20 cellular contexts compared by ENCODE assay signal in the genomic region with DNA sequence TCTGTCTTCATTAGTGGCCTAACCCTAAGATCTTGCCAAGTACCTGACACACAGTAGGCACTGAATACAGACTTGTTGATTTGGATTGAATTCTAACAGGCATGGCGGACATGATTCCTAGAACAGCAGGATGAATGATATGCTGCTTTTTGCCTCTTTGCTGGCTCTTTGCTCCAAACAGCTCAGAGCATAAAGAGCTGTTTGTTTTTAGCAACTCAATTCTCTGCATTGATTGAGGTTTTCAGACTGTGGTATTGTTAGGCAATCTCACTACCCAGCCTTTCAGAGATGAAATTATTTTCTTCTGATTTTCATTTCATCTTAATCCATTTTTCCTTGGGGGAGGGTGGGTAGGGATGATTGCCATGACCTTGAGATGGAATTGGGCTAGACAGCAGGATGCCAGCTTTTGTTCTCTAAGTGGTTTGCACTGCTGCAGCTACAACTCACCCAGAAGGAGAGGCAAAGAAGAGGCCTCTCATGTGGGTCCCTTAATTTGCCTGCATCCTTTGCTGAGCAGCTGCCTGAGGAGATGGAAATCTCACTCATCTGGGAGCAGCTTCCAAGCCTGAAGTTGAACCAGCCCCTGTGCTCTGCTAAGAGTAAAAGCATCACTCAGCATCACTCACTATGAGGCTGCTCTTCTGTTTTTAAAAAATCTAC. TPM values are rescaled to one million over a fixed set of nuclear protein-coding genes. Genes with fewer than 3 reads are reported as not detected.
A peak's percentile ranks its signal among the peaks of the same experiment; 100 is the strongest.
DNase-seq lines count a peak whose midpoint lies in the region; ATAC-seq, FAIRE-seq and TF ChIP-seq lines count a peak whose summit lies in the region.
"Had no signal": no experiment of that assay in that cellular context is flagged by ENCODE, and none has a peak within 500 bp of the region (broad histone marks: within the 10 kb centered on the region; RNA-seq: fewer than 3 reads in every experiment).

No MANE protein-coding gene starts in this region.

- H3K4me2 ChIP-seq in SK-N-SH (no peak overlapping the region), K562 (ENCODE audit: insufficient read depth, low read length) (no peak overlapping the region)

- 93% methylated on average over 1 of the region's 1 CpG for WGBS in SK-N-SH (ENCODE audit: low lambda C conversion rate)
- WGBS in K562 (ENCODE audit: insufficient coverage, low coverage, missing lambda C conversion rate), result 94% methylated on average over 1 of the region's 1 CpG
- 75% methylated on average over 1 of the region's 1 CpG for WGBS in right cardiac atrium

- TF ChIP-seq POLR2A in K562 (conservative IDR thresholded peaks at IDR 0.05), result no peak

- BruUV-seq in K562 (replicated peaks; lab: Mats Ljungman, UMichigan), result no TSS peak

- TF ChIP-seq RAD21 in SK-N-SH (IDR thresholded peaks at IDR 0.05; ENCODE audit: low read length) (no peak), K562 (CRISPR knock-in tag; conservative IDR thresholded peaks at IDR 0.05 in 1 of 2, IDR thresholded peaks at IDR 0.05 in 1 of 2) (no peak)

- H3K4me1 ChIP-seq in SK-N-SH (ENCODE audit: control insufficient read depth in 1 of 2, insufficient read depth in 2 of 2, low read depth in 1 of 2, low read length in 1 of 2) (peaks cover 0 to 2% of the 10 kb centered on the region in 2 experiments; a peak in 2 of 4 replicates), K562 (replicated peaks in 1 of 2; ENCODE audit: control insufficient read depth in 2 of 2, insufficient read depth in 2 of 2, low read length in 2 of 2) (peaks cover 0 to 13% of the 10 kb centered on the region in 2 experiments; a peak in 3 of 5 replicates), right cardiac atrium (ENCODE audit: control insufficient read depth, insufficient read depth, low read length) (no peaks in the 10 kb centered on the region)
- H3K4me1 ChIP-seq: colonic mucosa, Peyer's patch had no signal

- POLR2A ChIA-PET in SK-N-SH (lab: Yijun Ruan, JAX) (interaction anchor here (0.6 to 1.5 kb wide), 4 partner anchors 9 to 13 kb away, joined by 3 to 7 read pairs (median 5); no protein-coding TSS in a partner anchor), K562 (lab: Yijun Ruan, JAX) (interaction anchor here (0.7 to 4.3 kb wide), 5 partner anchors 10 to 30 kb away, joined by 3 to 20 read pairs (median 4); no protein-coding TSS in a partner anchor)

- H3K79me2 ChIP-seq in SK-N-SH (ENCODE audit: insufficient read depth) (no peaks in the 10 kb centered on the region), K562 (ENCODE audit: control insufficient read depth, insufficient read depth, low read length) (no peaks in the 10 kb centered on the region)

- CTCF ChIA-PET in SK-N-SH (lab: Yijun Ruan, JAX) (interaction anchor here (2.1 kb wide), 1 partner anchor 10 kb away, joined by 11 read pairs; no protein-coding TSS in a partner anchor), K562 (lab: Yijun Ruan, JAX; ENCODE audit: low intra/inter-chr PET ratio) (no interaction called here)

- H3K9me3 ChIP-seq in SK-N-SH, result no peaks in the 10 kb centered on the region
- no peaks in the 10 kb centered on the region for H3K9me3 ChIP-seq in K562 (replicated peaks; ENCODE audit: control insufficient read depth, insufficient read depth, low read depth, low read length)
- no peaks in the 10 kb centered on the region for H3K9me3 ChIP-seq in right cardiac atrium (ENCODE audit: control insufficient read depth, low read length)
- H3K9me3 ChIP-seq: colonic mucosa, Peyer's patch had no signal

- in situ Hi-C loops in K562 (cut with MboI), result no loop called here

- TF ChIP-seq CTCF in SK-N-SH (IDR thresholded peaks at IDR 0.05) (no peak), K562 (IDR thresholded peaks at IDR 0.05 in 2 of 3, conservative IDR thresholded peaks at IDR 0.05 in 1 of 3; ENCODE audit: insufficient read depth in 2 of 3, low read depth in 1 of 3, low read length in 3 of 3) (no peak)

- no peaks in the 10 kb centered on the region for H4K20me1 ChIP-seq in SK-N-SH (ENCODE audit: insufficient read depth)
- no peaks in the 10 kb centered on the region for H4K20me1 ChIP-seq in K562 (replicated peaks; ENCODE audit: control insufficient read depth, insufficient read depth, low read length)

- no peaks in the 10 kb centered on the region for H3F3A ChIP-seq in SK-N-SH (replicated peaks; ENCODE audit: insufficient read depth)

- H3K36me3 ChIP-seq in SK-N-SH (replicated peaks in 1 of 2; ENCODE audit: control insufficient read depth in 1 of 2, insufficient read depth in 2 of 2, low read length in 1 of 2) (peaks cover 0 to 2% of the 10 kb centered on the region in 2 experiments), K562 (ENCODE audit: control insufficient read depth, insufficient read depth, low read length) (peaks cover 30% of the 10 kb centered on the region)
- H3K36me3 ChIP-seq: colonic mucosa had no signal

- H3K9me1 ChIP-seq in K562 (ENCODE audit: control insufficient read depth, insufficient read depth, low read length), result no peaks in the 10 kb centered on the region

- TF ChIP-seq EP300 in SK-N-SH (IDR thresholded peaks at IDR 0.05; ENCODE audit: borderline replicate concordance in 1 of 2, low read depth in 1 of 2, low read length in 1 of 2), result no peak
- TF ChIP-seq EP300 in K562 (IDR thresholded peaks at IDR 0.05; ENCODE audit: low read length), result no peak

- no peak for FAIRE-seq in K562 (lab: Jason Lieb, UNC)
- FAIRE-seq: HepG2, islet of Langerhans, small intestine had no signal

- H3K4me3 ChIP-seq in SK-N-SH (ENCODE audit: low read depth in 2 of 2, low read length in 1 of 2) (no peak overlapping the region), K562 (no peak overlapping the region), right cardiac atrium (ENCODE audit: low read length) (no peak overlapping the region)
- H3K4me3 ChIP-seq: colonic mucosa, Peyer's patch had no signal

- no peak; the same call in 2 of the 3 replicates for ATAC-seq in SK-N-SH treated with all-trans-retinoic acid at 6 μM for 48 hours
- peak; percentile 26; the same call in 2 of the 3 replicates for ATAC-seq in K562
- peak; percentile 43 to 47 for ATAC-seq in right cardiac atrium
- no peak for ATAC-seq in HG02970 (IDR thresholded peaks at IDR 0.05; ENCODE audit: low FRiP score, unreplicated experiment)
- ATAC-seq in GM19463 (IDR thresholded peaks at IDR 0.05; ENCODE audit: unreplicated experiment), result no peak
- ATAC-seq in HG03571 (IDR thresholded peaks at IDR 0.05; ENCODE audit: unreplicated experiment), result no peak
- ATAC-seq: HepG2 had no signal

- H2AFZ ChIP-seq in SK-N-SH (ENCODE audit: low read depth), result no peak overlapping the region
- no peak overlapping the region for H2AFZ ChIP-seq in K562 (ENCODE audit: low read depth, low read length)

- H3K27me3 ChIP-seq in SK-N-SH (ENCODE audit: insufficient read depth), result no peaks in the 10 kb centered on the region
- H3K27me3 ChIP-seq in K562 (ENCODE audit: control insufficient read depth in 2 of 2, insufficient read depth in 2 of 2, low read length in 2 of 2), result no peaks in the 10 kb centered on the region
- H3K27me3 ChIP-seq in right cardiac atrium (ENCODE audit: control insufficient read depth, insufficient read depth), result no peaks in the 10 kb centered on the region
- H3K27me3 ChIP-seq: colonic mucosa, Peyer's patch had no signal

- intact Hi-C loops in K562 (cut with micrococcal nuclease) (no loop called here), right cardiac atrium (cut with DNase I) (no loop called here)

- peak; percentile 17 for DNase-seq in SK-N-SH
- DNase-seq in K562 (ENCODE audit: extremely low read depth in 1 of 4, low spot score in 3 of 4), result no peak
- no peak for DNase-seq in right cardiac atrium
- DNase-seq: activated CD4-positive, CD25-positive, alpha-beta regulatory T cell; amniotic stem cell; colonic mucosa; H9; MM.1S; NCI-H524 treated with DMSO at 0.1 percent for 48 hours; occipital lobe; Peyer's patch; small intestine; stimulated activated naive CD4-positive, alpha-beta T cell treated with Interleukin-2 at 50 U/mL for 16 hours had no signal

- H3K9me2 ChIP-seq in SK-N-SH, result no peaks in the 10 kb centered on the region

- H3K27ac ChIP-seq in SK-N-SH (ENCODE audit: low read depth in 2 of 2, low read length in 1 of 2), result no peak overlapping the region
- no peak overlapping the region for H3K27ac ChIP-seq in K562 (ENCODE audit: extremely low read depth, low read depth, low read length)
- H3K27ac ChIP-seq in right cardiac atrium (ENCODE audit: low read length), result peak overlapping the region; percentile 28
- H3K27ac ChIP-seq in temporal lobe (ENCODE audit: low read depth, low read length), result peak overlapping the region; percentile 94
- H3K27ac ChIP-seq: colonic mucosa, Peyer's patch had no signal

- H3K9ac ChIP-seq in SK-N-SH (no peak overlapping the region), K562 (ENCODE audit: insufficient read depth in 1 of 2, low read depth in 2 of 2, low read length in 2 of 2) (no peak overlapping the region)

RNA-seq across cellular contexts. Expression of gene COA4, which starts 20.5 kb away (rescaled TPM):
- polyA plus RNA-seq in SK-N-SH (2012; rRNA removed), result 171 and 172 TPM in 2 replicates
- 129 and 147 TPM in 2 replicates for polyA plus RNA-seq in SK-N-SH (2012; cell fraction: cytosol; rRNA removed)
- 130 and 214 TPM in 2 replicates for polyA plus RNA-seq in SK-N-SH (2012; cell fraction: nucleus; rRNA removed)
- 72.1 and 91.8 TPM in 2 replicates for total RNA-seq in K562 (2011; cell fraction: chromatin; rRNA removed; ENCODE audit: low replicate concordance)
- total RNA-seq in K562 (2011; cell fraction: nucleolus; rRNA removed), result 90.9 and 111 TPM in 2 replicates
- total RNA-seq in K562 (2011; cell fraction: nucleoplasm; rRNA removed), result 115 and 164 TPM in 2 replicates
- 255 and 270 TPM in 2 replicates for total RNA-seq in K562 (2014; rRNA removed)
- total RNA-seq in K562 (2014; rRNA removed; fragmentation: Illumina TruSeq; extraction: Trizol), result 116 and 124 TPM in 2 replicates
- 145 and 156 TPM in 2 replicates for total RNA-seq in K562 (2015; rRNA removed; fragmentation: Illumina TruSeq; extraction: Trizol)
- 128 and 131 TPM in 2 replicates for total RNA-seq in K562 (2021)
- polyA plus RNA-seq in K562 (2011; rRNA removed), result 119 and 131 TPM in 2 replicates
- 152 and 223 TPM in 2 replicates for polyA plus RNA-seq in K562 (2011; cell fraction: cytosol; rRNA removed)
- polyA plus RNA-seq in K562 (2011; cell fraction: nucleus; rRNA removed), result 87.7 and 109 TPM in 2 replicates
- polyA plus RNA-seq in K562 (2012), result 80.7 and 136 TPM in 2 replicates
- polyA plus RNA-seq in K562 (2014; fragmentation: Illumina TruSeq; extraction: Trizol), result 161 and 208 TPM in 2 replicates
- polyA plus RNA-seq in K562 (2014; fragmentation: Nextera tagmentation; extraction: Ambion mirVana), result 100 to 1,000 TPM; 108 to 152 TPM
- 226 and 257 TPM in 2 replicates for polyA plus RNA-seq in K562 (2014; rRNA removed)
- polyA minus RNA-seq in K562 (2011; rRNA and poly(A)+ RNA removed), result 58.5 and 70.3 TPM in 2 replicates
- 27.0 and 50.5 TPM in 2 replicates for polyA minus RNA-seq in K562 (2011; cell fraction: cytosol; rRNA and poly(A)+ RNA removed)
- polyA minus RNA-seq in K562 (2011; cell fraction: nucleus; rRNA and poly(A)+ RNA removed), result 37.2 and 45.5 TPM in 2 replicates
- total RNA-seq in right cardiac atrium, result 10 to 100 TPM; 63.9 to 71.8 (median 65.3) TPM
- 97.9 TPM for polyA plus RNA-seq in right cardiac atrium
- 21.6 TPM for total RNA-seq in temporal lobe

RNA-seq across cellular contexts. Expression of gene PAAF1, which starts 20.7 kb away (rescaled TPM):
- polyA plus RNA-seq in SK-N-SH (2012; rRNA removed) (23.2 and 26.0 TPM in 2 replicates), K562 (2011; rRNA removed) (23.3 and 27.9 TPM in 2 replicates), K562 (2014; fragmentation: Illumina TruSeq; extraction: Trizol) (38.0 and 38.5 TPM in 2 replicates), K562 (2014; fragmentation: Nextera tagmentation; extraction: Ambion mirVana) (10 to 100 TPM; 69.2 to 78.6 TPM), K562 (2014; rRNA removed) (20.3 and 20.4 TPM in 2 replicates), right cardiac atrium (12.7 TPM)
- 25.2 and 25.5 TPM in 2 replicates for polyA plus RNA-seq in SK-N-SH (2012; cell fraction: cytosol; rRNA removed)
- polyA plus RNA-seq in SK-N-SH (2012; cell fraction: nucleus; rRNA removed), result 20.4 and 29.2 TPM in 2 replicates
- total RNA-seq in K562 (2011; cell fraction: chromatin; rRNA removed; ENCODE audit: low replicate concordance), result 43.5 and 61.5 TPM in 2 replicates
- 24.2 and 25.5 TPM in 2 replicates for total RNA-seq in K562 (2011; cell fraction: nucleolus; rRNA removed)
- 48.0 and 66.3 TPM in 2 replicates for total RNA-seq in K562 (2011; cell fraction: nucleoplasm; rRNA removed)
- total RNA-seq in K562 (2014; rRNA removed) (13.5 and 15.8 TPM in 2 replicates), K562 (2014; rRNA removed; fragmentation: Illumina TruSeq; extraction: Trizol) (17.8 and 20.7 TPM in 2 replicates), K562 (2015; rRNA removed; fragmentation: Illumina TruSeq; extraction: Trizol) (16.3 and 17.3 TPM in 2 replicates), K562 (2021) (23.9 and 29.7 TPM in 2 replicates), right cardiac atrium (10 to 100 TPM; 13.9 to 22.8 (median 18.7) TPM), temporal lobe (15.2 TPM)
- polyA plus RNA-seq in K562 (2011; cell fraction: cytosol; rRNA removed), result 18.3 and 24.7 TPM in 2 replicates
- polyA plus RNA-seq in K562 (2011; cell fraction: nucleus; rRNA removed), result 20.5 and 26.2 TPM in 2 replicates
- polyA plus RNA-seq in K562 (2012), result 25.3 and 29.5 TPM in 2 replicates
- 35.6 and 38.4 TPM in 2 replicates for polyA minus RNA-seq in K562 (2011; rRNA and poly(A)+ RNA removed)
- polyA minus RNA-seq in K562 (2011; cell fraction: cytosol; rRNA and poly(A)+ RNA removed), result 8.0 and 11.9 TPM in 2 replicates
- 9.8 and 16.3 TPM in 2 replicates for polyA minus RNA-seq in K562 (2011; cell fraction: nucleus; rRNA and poly(A)+ RNA removed)

Comparison
In these comparisons a context has a peak if more than half of its experiments do, and no peak if none do; other contexts are left out.
1. H3K27ac ChIP-seq: peak in right cardiac atrium (single experiment) and temporal lobe (single experiment); none in SK-N-SH (0 of 2) and K562 (single experiment).
2. ATAC-seq: peak in K562 (single experiment) and right cardiac atrium (2 of 2); none in SK-N-SH treated with all-trans-retinoic acid at 6 μM for 48 hours (single experiment), HG02970 (single experiment), GM19463 (single experiment) and HG03571 (single experiment).